ENCODE assay signal across 1 cellular context in the genomic region with DNA sequence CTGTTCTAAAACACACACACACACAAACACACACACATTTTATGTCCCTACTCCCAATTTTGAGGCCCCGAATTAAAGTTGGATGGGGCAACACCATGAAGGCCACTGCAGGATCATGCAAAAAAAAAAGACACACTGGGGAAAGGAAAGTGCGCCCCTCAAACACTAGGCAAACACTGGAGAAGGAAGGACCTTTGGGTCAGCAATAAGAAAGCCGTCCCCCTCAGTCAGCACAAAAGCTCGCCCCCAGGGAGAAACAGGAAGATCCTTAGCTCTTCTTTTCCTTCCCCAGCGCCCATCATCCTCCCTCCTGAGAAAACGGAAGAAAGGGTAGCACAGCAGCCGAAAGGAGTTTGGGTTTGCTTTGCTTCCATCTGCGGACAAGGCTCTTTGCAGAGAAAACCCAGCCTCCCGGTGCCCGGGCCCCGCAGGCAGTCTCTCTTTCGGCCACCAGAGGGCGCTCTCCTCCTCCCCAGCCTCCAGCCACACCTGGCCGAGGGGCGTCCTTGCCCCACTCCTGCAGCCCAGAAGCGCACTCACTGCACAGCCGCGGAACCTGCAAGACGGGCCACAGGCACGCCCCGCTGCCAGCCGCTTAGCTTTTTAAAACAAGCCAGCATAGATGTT.
A peak's percentile ranks its signal among the peaks of the same experiment; 100 is the strongest.
TF ChIP-seq lines count a peak whose summit lies in the region.

No MANE protein-coding gene starts in this region.

TF ChIP-seq in HepG2, 621 proteins besides CTCF, POLR2A, EP300 and RAD21 (continued from another document):
- TF ChIP-seq, protein P1, sequence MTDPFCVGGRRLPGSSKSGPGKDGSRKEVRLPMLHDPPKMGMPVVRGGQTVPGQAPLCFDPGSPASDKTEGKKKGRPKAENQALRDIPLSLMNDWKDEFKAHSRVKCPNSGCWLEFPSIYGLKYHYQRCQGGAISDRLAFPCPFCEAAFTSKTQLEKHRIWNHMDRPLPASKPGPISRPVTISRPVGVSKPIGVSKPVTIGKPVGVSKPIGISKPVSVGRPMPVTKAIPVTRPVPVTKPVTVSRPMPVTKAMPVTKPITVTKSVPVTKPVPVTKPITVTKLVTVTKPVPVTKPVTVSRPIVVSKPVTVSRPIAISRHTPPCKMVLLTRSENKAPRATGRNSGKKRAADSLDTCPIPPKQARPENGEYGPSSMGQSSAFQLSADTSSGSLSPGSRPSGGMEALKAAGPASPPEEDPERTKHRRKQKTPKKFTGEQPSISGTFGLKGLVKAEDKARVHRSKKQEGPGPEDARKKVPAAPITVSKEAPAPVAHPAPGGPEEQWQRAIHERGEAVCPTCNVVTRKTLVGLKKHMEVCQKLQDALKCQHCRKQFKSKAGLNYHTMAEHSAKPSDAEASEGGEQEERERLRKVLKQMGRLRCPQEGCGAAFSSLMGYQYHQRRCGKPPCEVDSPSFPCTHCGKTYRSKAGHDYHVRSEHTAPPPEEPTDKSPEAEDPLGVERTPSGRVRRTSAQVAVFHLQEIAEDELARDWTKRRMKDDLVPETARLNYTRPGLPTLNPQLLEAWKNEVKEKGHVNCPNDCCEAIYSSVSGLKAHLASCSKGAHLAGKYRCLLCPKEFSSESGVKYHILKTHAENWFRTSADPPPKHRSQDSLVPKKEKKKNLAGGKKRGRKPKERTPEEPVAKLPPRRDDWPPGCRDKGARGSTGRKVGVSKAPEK (CRISPR knock-in tag; IDR thresholded peaks at IDR 0.05; ENCODE audit: borderline replicate concordance) = 0 out of 2 replicates have a peak, but pooled peaks have one; percentile 33
- TF ChIP-seq ZNF260 (CRISPR knock-in tag; IDR thresholded peaks at IDR 0.05; ENCODE audit: borderline replicate concordance, low read depth) (no peak), ZNF607 (CRISPR knock-in tag; IDR thresholded peaks at IDR 0.05; ENCODE audit: borderline replicate concordance) (no peak), ZNF572 (CRISPR knock-in tag; IDR thresholded peaks at IDR 0.05) (peak; percentile 54; the same call in 1 of the 2 replicates), ZNF550 (CRISPR knock-in tag; IDR thresholded peaks at IDR 0.05; ENCODE audit: borderline replicate concordance) (no peak), RXRA (CRISPR knock-in tag; IDR thresholded peaks at IDR 0.05) (no peak)
- TF ChIP-seq, protein P2, sequence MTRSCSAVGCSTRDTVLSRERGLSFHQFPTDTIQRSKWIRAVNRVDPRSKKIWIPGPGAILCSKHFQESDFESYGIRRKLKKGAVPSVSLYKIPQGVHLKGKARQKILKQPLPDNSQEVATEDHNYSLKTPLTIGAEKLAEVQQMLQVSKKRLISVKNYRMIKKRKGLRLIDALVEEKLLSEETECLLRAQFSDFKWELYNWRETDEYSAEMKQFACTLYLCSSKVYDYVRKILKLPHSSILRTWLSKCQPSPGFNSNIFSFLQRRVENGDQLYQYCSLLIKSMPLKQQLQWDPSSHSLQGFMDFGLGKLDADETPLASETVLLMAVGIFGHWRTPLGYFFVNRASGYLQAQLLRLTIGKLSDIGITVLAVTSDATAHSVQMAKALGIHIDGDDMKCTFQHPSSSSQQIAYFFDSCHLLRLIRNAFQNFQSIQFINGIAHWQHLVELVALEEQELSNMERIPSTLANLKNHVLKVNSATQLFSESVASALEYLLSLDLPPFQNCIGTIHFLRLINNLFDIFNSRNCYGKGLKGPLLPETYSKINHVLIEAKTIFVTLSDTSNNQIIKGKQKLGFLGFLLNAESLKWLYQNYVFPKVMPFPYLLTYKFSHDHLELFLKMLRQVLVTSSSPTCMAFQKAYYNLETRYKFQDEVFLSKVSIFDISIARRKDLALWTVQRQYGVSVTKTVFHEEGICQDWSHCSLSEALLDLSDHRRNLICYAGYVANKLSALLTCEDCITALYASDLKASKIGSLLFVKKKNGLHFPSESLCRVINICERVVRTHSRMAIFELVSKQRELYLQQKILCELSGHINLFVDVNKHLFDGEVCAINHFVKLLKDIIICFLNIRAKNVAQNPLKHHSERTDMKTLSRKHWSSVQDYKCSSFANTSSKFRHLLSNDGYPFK (CRISPR knock-in tag; IDR thresholded peaks at IDR 0.05; ENCODE audit: borderline replicate concordance) = no peak
